ENCODE assay signal across 14 cellular contexts in the genomic region with DNA sequence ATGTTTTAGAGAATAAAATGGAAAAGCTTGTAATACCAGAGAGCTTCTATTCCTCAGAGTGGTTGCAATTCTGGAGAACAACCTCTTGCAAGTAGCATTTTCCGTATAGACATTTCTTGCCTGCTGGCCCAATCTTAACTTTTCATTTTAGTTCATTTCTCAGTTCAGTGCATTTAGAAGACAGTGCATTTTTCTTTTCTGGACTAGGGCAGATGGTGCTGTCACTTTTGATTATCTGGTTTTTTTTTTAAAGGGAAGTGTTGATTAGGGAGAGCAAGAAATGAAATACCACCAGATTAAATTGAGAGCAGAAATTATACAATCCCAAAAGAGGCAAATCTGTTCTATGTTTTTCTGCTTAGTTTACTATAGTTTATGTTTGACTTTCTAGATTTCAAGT.
DNase-seq lines count a peak whose midpoint lies in the region; ATAC-seq and TF ChIP-seq lines count a peak whose summit lies in the region.
"Had no signal": no experiment of that assay in that cellular context is flagged by ENCODE, and none has a peak within 500 bp of the region (broad histone marks: within the 10 kb centered on the region; RNA-seq: fewer than 3 reads in every experiment).

No MANE protein-coding gene starts in this region.

- H3K27me3 Mint-ChIP-seq in activated T-cell treated with anti-CD3 and anti-CD28 coated beads, Interleukin-2, amount 50 U/mL, for 24 hours = no peaks in the 10 kb centered on the region
- H3K27me3 Mint-ChIP-seq in brain = no peaks in the 10 kb centered on the region
- H3K27me3 Mint-ChIP-seq in natural killer cell treated with Interleukin-12 subunit alpha and Interleukin-12 subunit beta and Interleukin-15 and Interleukin-18, amount 100 ng/mL, for 72 hours = no peaks in the 10 kb centered on the region
- H3K27me3 Mint-ChIP-seq: CD8-positive, alpha-beta memory T cell had no signal

- no peak for ATAC-seq in natural killer cell treated with Interleukin-12 subunit alpha and Interleukin-12 subunit beta and Interleukin-15 and Interleukin-18, amount 100 ng/mL, for 72 hours

- H3K4me3 Mint-ChIP-seq in activated T-cell treated with anti-CD3 and anti-CD28 coated beads, Interleukin-2, amount 50 U/mL, for 24 hours = no peak overlapping the region
- no peak overlapping the region for H3K4me3 Mint-ChIP-seq in brain
- H3K4me3 Mint-ChIP-seq in natural killer cell treated with Interleukin-12 subunit alpha and Interleukin-12 subunit beta and Interleukin-15 and Interleukin-18, amount 100 ng/mL, for 72 hours = no peak overlapping the region
- H3K4me3 Mint-ChIP-seq: CD8-positive, alpha-beta memory T cell had no signal

- H3K4me1 Mint-ChIP-seq in activated T-cell treated with anti-CD3 and anti-CD28 coated beads, Interleukin-2, amount 50 U/mL, for 24 hours (ENCODE audit: low read depth) = no peaks in the 10 kb centered on the region
- H3K4me1 Mint-ChIP-seq in brain = peaks cover 72% of the 10 kb centered on the region
- H3K4me1 Mint-ChIP-seq in natural killer cell treated with Interleukin-12 subunit alpha and Interleukin-12 subunit beta and Interleukin-15 and Interleukin-18, amount 100 ng/mL, for 72 hours (ENCODE audit: low read depth in 2 of 2) = peaks cover 34 to 48% of the 10 kb centered on the region in 2 donors

- no peak for TF ChIP-seq CTCF in brain (conservative IDR thresholded peaks at IDR 0.05)

- H3K27ac Mint-ChIP-seq in activated T-cell treated with anti-CD3 and anti-CD28 coated beads, Interleukin-2, amount 50 U/mL, for 24 hours = peak overlapping the region; percentile 23
- H3K27ac Mint-ChIP-seq in brain = peak overlapping the region in 4 of 5 experiments; percentile 12 to 63 (median 35)
- peak overlapping the region; percentile 3 to 82 for H3K27ac Mint-ChIP-seq in natural killer cell treated with Interleukin-12 subunit alpha and Interleukin-12 subunit beta and Interleukin-15 and Interleukin-18, amount 100 ng/mL, for 72 hours

- peaks cover 7% of the 10 kb centered on the region for H3K36me3 Mint-ChIP-seq in activated T-cell treated with anti-CD3 and anti-CD28 coated beads, Interleukin-2, amount 50 U/mL, for 24 hours (ENCODE audit: low read depth)
- H3K36me3 Mint-ChIP-seq in brain = peaks cover 20% of the 10 kb centered on the region
- H3K36me3 Mint-ChIP-seq in natural killer cell treated with Interleukin-12 subunit alpha and Interleukin-12 subunit beta and Interleukin-15 and Interleukin-18, amount 100 ng/mL, for 72 hours = peaks cover 13% of the 10 kb centered on the region

- no peaks in the 10 kb centered on the region for H3K9me3 Mint-ChIP-seq in activated T-cell treated with anti-CD3 and anti-CD28 coated beads, Interleukin-2, amount 50 U/mL, for 24 hours
- no peaks in the 10 kb centered on the region for H3K9me3 Mint-ChIP-seq in brain
- H3K9me3 Mint-ChIP-seq in natural killer cell treated with Interleukin-12 subunit alpha and Interleukin-12 subunit beta and Interleukin-15 and Interleukin-18, amount 100 ng/mL, for 72 hours = no peaks in the 10 kb centered on the region
- H3K9me3 Mint-ChIP-seq: CD8-positive, alpha-beta memory T cell had no signal

- DNase-seq in activated T-cell treated with anti-CD3 and anti-CD28 coated beads, Interleukin-2, amount 50 U/mL, for 24 hours = no peak
- no peak for DNase-seq in activated T-cell treated with anti-CD3 and anti-CD28 coated beads, Interleukin-2, amount 50 U/mL, for 1 hour
- no peak for DNase-seq in natural killer cell treated with Interleukin-12 subunit alpha and Interleukin-12 subunit beta and Interleukin-15 and Interleukin-18, amount 100 ng/mL, for 72 hours (ENCODE audit: low spot score)
- DNase-seq in activated gamma-delta T cell (lab: John Stamatoyannopoulos, UW) = no peak
- DNase-seq in iPS-NIHi7 (ENCODE audit: extremely low spot score) = no peak
- DNase-seq in DMS153 treated with DMSO at 0.1 percent for 48 hours (lab: John Stamatoyannopoulos, UW; ENCODE audit: unreplicated experiment) = no peak
- DNase-seq: CD8-positive, alpha-beta memory T cell; DND-41; GDM1; NCI-H1048; NCI-H226; NCI-H526; OCI-M1 had no signal
